ENCODE assay signal across 7 cellular contexts in the genomic region with DNA sequence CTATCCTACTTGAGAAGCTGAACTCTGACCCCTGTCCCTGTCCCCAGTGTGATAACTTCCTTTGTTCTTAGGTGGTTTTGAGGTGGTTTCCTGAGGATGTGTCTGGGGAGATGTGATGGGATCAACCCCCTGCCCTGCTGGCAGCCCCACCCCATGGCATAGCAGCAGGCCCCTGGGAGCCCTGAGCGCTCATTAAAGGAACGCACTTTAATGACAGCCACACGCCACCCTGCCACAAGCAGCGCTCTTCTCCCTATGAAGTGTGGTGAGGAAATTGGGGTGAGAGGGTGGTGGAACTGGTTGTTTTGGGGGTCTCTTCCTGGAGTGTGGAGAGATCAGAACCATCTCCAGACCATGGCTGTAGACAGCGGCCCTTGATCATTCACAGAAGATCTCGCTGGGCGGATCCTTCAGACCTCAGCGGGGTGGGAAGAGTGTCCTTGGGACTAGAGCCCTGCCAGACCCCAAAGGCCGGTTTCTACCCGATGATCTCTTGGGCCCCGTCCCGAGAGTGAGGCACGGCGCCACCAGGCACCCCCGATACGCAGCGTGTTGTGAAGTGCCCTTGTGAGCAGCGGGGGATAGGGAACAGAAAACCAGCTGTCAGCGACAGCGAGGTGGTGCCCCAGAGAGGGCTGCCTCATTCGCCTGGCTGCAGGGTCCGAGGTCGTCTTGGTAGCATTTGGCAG. TPM values are rescaled to one million over a fixed set of nuclear protein-coding genes. Genes with fewer than 3 reads are reported as not detected.
DNase-seq lines count a peak whose midpoint lies in the region; ATAC-seq and TF ChIP-seq lines count a peak whose summit lies in the region.

No MANE protein-coding gene starts in this region.

- peak; percentile 10 for ATAC-seq in GM21367 (IDR thresholded peaks at IDR 0.05; ENCODE audit: unreplicated experiment)
- no peak for ATAC-seq in SK-N-SH treated with all-trans-retinoic acid at 6 μM for 48 hours
- ATAC-seq in Right ventricle myocardium superior (ENCODE audit: poor library complexity) = peak; percentile 2

- DNase-seq in Right ventricle myocardium superior (peak; percentile 42), stomach (no peak), cortex of kidney (lab: John Stamatoyannopoulos, UW) (no peak), SHP77 (lab: John Stamatoyannopoulos, UW) (no peak), RPMI8226 (no peak)

- intact Hi-C loops in Right ventricle myocardium superior (cut with DNase I) (no loop called here), stomach (cut with DNase I; ENCODE audit: low total_unique reads) (no loop called here)

- H3K9me3 ChIP-seq in stomach = no peaks in the 10 kb centered on the region

- peaks cover 39 to 62% (median 43%) of the 10 kb centered on the region in 4 donors for H3K4me1 ChIP-seq in stomach

- H3K4me3 ChIP-seq in stomach = no peak overlapping the region

- H3K27me3 ChIP-seq in stomach = no peaks in the 10 kb centered on the region

- peak overlapping the region in 4 of 5 donors; percentile 70 to 82 (median 75) for H3K27ac ChIP-seq in stomach

- TF ChIP-seq POLR2A in stomach (IDR thresholded peaks at IDR 0.05) = no peak

- no peak for TF ChIP-seq CTCF in stomach (IDR thresholded peaks at IDR 0.05)

- 90 to 92% (median 91%) methylated on average over 23 of the region's 23 CpGs for WGBS in stomach, 5 donors

- no peak for TF ChIP-seq EP300 in stomach (IDR thresholded peaks at IDR 0.05)

- H3K36me3 ChIP-seq in stomach = peaks cover 0 to 8% (median 4%) of the 10 kb centered on the region in 4 donors

TF ChIP-seq in SK-N-SH treated with all-trans-retinoic acid at 6 μM for 48 hours, 23 proteins besides CTCF, POLR2A, EP300 and RAD21:
- TF ChIP-seq, protein P1, sequence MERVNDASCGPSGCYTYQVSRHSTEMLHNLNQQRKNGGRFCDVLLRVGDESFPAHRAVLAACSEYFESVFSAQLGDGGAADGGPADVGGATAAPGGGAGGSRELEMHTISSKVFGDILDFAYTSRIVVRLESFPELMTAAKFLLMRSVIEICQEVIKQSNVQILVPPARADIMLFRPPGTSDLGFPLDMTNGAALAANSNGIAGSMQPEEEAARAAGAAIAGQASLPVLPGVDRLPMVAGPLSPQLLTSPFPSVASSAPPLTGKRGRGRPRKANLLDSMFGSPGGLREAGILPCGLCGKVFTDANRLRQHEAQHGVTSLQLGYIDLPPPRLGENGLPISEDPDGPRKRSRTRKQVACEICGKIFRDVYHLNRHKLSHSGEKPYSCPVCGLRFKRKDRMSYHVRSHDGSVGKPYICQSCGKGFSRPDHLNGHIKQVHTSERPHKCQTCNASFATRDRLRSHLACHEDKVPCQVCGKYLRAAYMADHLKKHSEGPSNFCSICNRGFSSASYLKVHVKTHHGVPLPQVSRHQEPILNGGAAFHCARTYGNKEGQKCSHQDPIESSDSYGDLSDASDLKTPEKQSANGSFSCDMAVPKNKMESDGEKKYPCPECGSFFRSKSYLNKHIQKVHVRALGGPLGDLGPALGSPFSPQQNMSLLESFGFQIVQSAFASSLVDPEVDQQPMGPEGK (CRISPR knock-in tag; IDR thresholded peaks at IDR 0.05; ENCODE audit: borderline replicate concordance) = no peak
- TF ChIP-seq RARB (CRISPR knock-in tag; IDR thresholded peaks at IDR 0.05) (no peak), GLIS3 (CRISPR knock-in tag; IDR thresholded peaks at IDR 0.05) (no peak), ZNF565 (CRISPR knock-in tag; conservative IDR thresholded peaks at IDR 0.05; ENCODE audit: low read depth) (no peak), SNAI2 (CRISPR knock-in tag; IDR thresholded peaks at IDR 0.05) (no peak), ARNTL (CRISPR knock-in tag; IDR thresholded peaks at IDR 0.05; ENCODE audit: borderline replicate concordance, low read depth) (no peak)
- TF ChIP-seq, protein P2, sequence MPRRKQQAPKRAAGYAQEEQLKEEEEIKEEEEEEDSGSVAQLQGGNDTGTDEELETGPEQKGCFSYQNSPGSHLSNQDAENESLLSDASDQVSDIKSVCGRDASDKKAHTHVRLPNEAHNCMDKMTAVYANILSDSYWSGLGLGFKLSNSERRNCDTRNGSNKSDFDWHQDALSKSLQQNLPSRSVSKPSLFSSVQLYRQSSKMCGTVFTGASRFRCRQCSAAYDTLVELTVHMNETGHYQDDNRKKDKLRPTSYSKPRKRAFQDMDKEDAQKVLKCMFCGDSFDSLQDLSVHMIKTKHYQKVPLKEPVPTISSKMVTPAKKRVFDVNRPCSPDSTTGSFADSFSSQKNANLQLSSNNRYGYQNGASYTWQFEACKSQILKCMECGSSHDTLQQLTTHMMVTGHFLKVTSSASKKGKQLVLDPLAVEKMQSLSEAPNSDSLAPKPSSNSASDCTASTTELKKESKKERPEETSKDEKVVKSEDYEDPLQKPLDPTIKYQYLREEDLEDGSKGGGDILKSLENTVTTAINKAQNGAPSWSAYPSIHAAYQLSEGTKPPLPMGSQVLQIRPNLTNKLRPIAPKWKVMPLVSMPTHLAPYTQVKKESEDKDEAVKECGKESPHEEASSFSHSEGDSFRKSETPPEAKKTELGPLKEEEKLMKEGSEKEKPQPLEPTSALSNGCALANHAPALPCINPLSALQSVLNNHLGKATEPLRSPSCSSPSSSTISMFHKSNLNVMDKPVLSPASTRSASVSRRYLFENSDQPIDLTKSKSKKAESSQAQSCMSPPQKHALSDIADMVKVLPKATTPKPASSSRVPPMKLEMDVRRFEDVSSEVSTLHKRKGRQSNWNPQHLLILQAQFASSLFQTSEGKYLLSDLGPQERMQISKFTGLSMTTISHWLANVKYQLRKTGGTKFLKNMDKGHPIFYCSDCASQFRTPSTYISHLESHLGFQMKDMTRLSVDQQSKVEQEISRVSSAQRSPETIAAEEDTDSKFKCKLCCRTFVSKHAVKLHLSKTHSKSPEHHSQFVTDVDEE (CRISPR knock-in tag; IDR thresholded peaks at IDR 0.05) = 0 out of 2 replicates have a peak, but pooled peaks have one; percentile 2
- TF ChIP-seq, protein P3, sequence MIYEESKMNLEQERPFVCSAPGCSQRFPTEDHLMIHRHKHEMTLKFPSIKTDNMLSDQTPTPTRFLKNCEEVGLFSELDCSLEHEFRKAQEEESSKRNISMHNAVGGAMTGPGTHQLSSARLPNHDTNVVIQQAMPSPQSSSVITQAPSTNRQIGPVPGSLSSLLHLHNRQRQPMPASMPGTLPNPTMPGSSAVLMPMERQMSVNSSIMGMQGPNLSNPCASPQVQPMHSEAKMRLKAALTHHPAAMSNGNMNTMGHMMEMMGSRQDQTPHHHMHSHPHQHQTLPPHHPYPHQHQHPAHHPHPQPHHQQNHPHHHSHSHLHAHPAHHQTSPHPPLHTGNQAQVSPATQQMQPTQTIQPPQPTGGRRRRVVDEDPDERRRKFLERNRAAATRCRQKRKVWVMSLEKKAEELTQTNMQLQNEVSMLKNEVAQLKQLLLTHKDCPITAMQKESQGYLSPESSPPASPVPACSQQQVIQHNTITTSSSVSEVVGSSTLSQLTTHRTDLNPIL (CRISPR knock-in tag; IDR thresholded peaks at IDR 0.05; ENCODE audit: low read depth) = no peak
TF ChIP-seq in SK-N-SH treated with all-trans-retinoic acid at 6 μM for 48 hours: peak in this region for 1.

RNA-seq across cellular contexts. Expression of a gene that starts 45.4 kb away (rescaled TPM):
- total RNA-seq in Right ventricle myocardium superior (14.0 TPM), stomach (10 to 100 TPM; 11.7 to 41.4 (median 25.4) TPM)
- 1 to 10 TPM; 4.7 to 6.3 (median 6.0) TPM for polyA plus RNA-seq in stomach
